30 cellular contexts compared by ENCODE assay signal in the genomic region with DNA sequence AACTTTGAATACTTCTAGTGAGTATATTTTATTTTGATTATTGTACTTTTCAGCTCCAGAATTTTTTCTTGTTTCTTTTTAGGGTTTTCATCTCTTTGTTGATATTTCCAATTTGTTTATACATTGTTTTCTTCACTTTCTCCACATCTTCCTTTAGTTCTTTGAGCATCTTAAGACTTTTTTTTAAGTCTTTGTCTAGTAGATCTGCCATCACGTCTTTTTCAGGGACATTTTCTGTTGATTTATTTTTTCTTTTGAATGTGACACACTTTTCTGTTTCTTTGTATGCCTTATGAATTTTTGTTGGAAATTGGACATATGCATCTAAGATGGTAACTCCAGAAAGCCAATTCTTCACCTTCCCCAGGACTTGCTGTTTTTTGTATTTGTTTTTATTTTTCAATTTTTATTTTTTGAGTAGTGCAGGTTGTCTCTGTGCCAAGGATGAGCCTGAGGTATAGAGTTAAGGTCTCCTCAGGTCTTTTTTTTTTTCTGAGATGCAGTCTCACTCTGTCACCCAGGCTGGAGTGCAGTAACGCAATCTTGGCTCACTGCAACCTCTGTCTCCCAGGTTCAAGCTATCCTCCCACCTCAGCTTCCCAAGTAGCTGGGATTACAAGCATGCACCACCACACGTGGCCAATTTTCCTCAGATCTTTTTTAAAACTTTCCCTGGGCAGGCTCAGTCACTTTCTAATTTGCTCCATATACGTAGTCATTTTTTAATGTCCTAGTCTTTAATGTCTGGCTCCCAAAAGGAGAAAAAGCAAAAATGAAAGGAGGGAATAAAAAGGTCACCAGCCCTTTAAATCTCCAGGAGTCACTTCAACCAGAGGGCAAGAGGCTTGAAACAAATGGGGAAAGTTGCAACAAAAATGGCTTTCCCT.
"Had no signal": no experiment of that assay in that cellular context is flagged by ENCODE, and none has a peak within 500 bp of the region (broad histone marks: within the 10 kb centered on the region; RNA-seq: fewer than 3 reads in every experiment).

No MANE protein-coding gene starts in this region.

- ATAC-seq: activated CD4-positive, CD25-positive, alpha-beta regulatory T cell treated with anti-CD3 and anti-CD28 coated beads, Interleukin-2, amount 50 U/mL, for 24 hours; activated CD8-positive, alpha-beta memory T cell treated with anti-CD3 and anti-CD28 coated beads, Interleukin-2, amount 10 ng/mL, durations not matched to agents 7 days and 5 days; activated CD8-positive, alpha-beta T cell treated with anti-CD3 and anti-CD28 coated beads, Interleukin-2, amount 10 ng/mL, durations not matched to agents 7 days and 5 days; activated naive CD4-positive, alpha-beta T cell treated with anti-CD3 and anti-CD28 coated beads, Interleukin-2, amount 50 U/mL, for 72 hours; activated T-helper 17 cell treated with anti-CD3 and anti-CD28 coated beads, Interleukin-2, amount 50 U/mL, for 72 hours; esophagus mucosa; T-helper 17 cell had no signal

- H3K4me3 ChIP-seq: ascending aorta, breast epithelium, cardiac muscle cell, colonic mucosa had no signal

- H3K9me3 ChIP-seq: ascending aorta, breast epithelium, colonic mucosa had no signal

- H3K36me3 ChIP-seq: ascending aorta, breast epithelium, cardiac muscle cell, colonic mucosa, WERI-Rb-1 had no signal

- H3K4me1 ChIP-seq: ascending aorta, breast epithelium, colonic mucosa had no signal

- FAIRE-seq: frontal cortex had no signal

- H3K27me3 ChIP-seq: ascending aorta, breast epithelium, cardiac muscle cell, colonic mucosa had no signal

- H3K27ac ChIP-seq: ascending aorta, breast epithelium, cardiac muscle cell, colonic mucosa, WERI-Rb-1 had no signal

- DNase-seq: activated B cell treated with CpG ODN at 0.5 μM for 24 hours; activated CD4-positive, alpha-beta T cell treated with anti-CD3 and anti-CD28 coated beads for 48 hours; activated CD4-positive, alpha-beta T cell treated with anti-CD3 and anti-CD28 coated beads, Interleukin-2, amount 50 U/mL, for 1 hour; activated CD4-positive, alpha-beta T cell treated with anti-CD3 and anti-CD28 coated beads, Interleukin-2, amount 50 U/mL, for 48 hours; activated CD8-positive, alpha-beta memory T cell treated with anti-CD3 and anti-CD28 coated beads, Interleukin-2, amount 10 ng/mL, durations not matched to agents 7 days and 5 days; activated CD8-positive, alpha-beta memory T cell treated with anti-CD3 and anti-CD28 coated beads, Interleukin-2, amount 50 U/mL, for 4 hours; activated CD8-positive, alpha-beta T cell treated with anti-CD3 and anti-CD28 coated beads, Interleukin-2, amount 10 ng/mL, durations not matched to agents 7 days and 5 days; activated effector memory CD4-positive, alpha-beta T cell treated with Interleukin-2 at 50 U/mL for 16 hours; activated gamma-delta T cell treated with Interleukin-2 at 50 U/mL for 16 hours; activated naive CD4-positive, alpha-beta T cell treated with anti-CD3 and anti-CD28 coated beads for 36 hours; activated naive CD8-positive, alpha-beta T cell treated with anti-CD3 and anti-CD28 coated beads, Interleukin-2, amount 10 ng/mL, durations not matched to agents 7 days and 5 days; activated T-cell treated with anti-CD3 and anti-CD28 coated beads, Interleukin-2, amount 50 U/mL, for 1 hour; central memory CD4-positive, alpha-beta T cell; cerebellar nuclear complex; colonic mucosa; effector memory CD4-positive, alpha-beta T cell; endodermal cell; head of caudate nucleus; T-helper 1 cell; T-helper 17 cell; T1000 had no signal
